22 cellular contexts compared by ENCODE assay signal in the genomic region with DNA sequence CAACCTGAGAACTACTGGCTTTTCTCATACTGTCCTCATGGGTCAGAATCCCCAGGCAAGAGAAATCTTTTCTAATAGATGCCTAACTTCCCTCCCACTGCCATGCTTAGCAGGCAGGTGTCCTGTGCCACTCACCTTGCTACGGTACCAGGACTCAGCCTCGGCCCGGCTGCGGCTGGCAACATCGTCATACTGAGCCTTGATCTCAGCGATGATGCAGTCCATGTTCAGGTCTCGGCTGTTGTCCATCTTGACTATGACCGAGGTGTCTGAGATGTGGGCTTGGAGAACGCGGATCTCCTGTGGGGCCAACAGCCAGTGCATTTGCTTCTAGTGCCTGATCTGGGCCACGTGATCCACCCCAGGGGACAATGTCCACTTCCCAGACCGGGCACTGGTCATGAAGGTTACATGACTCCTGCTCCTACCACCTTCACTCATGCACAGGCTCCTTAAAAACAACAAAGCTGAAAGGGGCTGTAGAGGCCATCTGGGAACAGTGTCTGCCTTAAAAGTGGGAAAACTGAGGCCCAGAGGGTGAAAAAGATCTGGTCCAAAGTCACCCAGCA. TPM values are rescaled to one million over a fixed set of nuclear protein-coding genes. Genes with fewer than 3 reads are reported as not detected.
A peak's percentile ranks its signal among the peaks of the same experiment; 100 is the strongest.
DNase-seq lines count a peak whose midpoint lies in the region; ATAC-seq, FAIRE-seq and TF ChIP-seq lines count a peak whose summit lies in the region.
"Had no signal": no experiment of that assay in that cellular context is flagged by ENCODE, and none has a peak within 500 bp of the region (broad histone marks: within the 10 kb centered on the region; RNA-seq: fewer than 3 reads in every experiment).

No MANE protein-coding gene starts in this region.

- peaks cover 5% of the 10 kb centered on the region; the same call in 1 of the 2 replicates for H3K4me1 ChIP-seq in HepG2 (ENCODE audit: insufficient read depth, low read length)
- no peaks in the 10 kb centered on the region for H3K4me1 ChIP-seq in neural progenitor cell

- no peaks in the 10 kb centered on the region for H3F3A ChIP-seq in neural progenitor cell (ENCODE audit: low read depth)

- no peak overlapping the region for H3K4me3 ChIP-seq in HepG2 (replicated peaks in 1 of 3; ENCODE audit: insufficient read depth in 1 of 3, low read depth in 2 of 3, low read length in 3 of 3)
- H3K4me3 ChIP-seq in neural progenitor cell = no peak overlapping the region
- H3K4me3 ChIP-seq: A549, GM23338 had no signal

- H3K9me3 Mint-ChIP-seq in activated naive CD8-positive, alpha-beta T cell treated with anti-CD3 and anti-CD28 coated beads, Interleukin-2, amount 10 ng/mL, durations not matched to agents 7 days and 5 days = no peaks in the 10 kb centered on the region
- no peaks in the 10 kb centered on the region for H3K9me3 Mint-ChIP-seq in activated naive CD8-positive, alpha-beta T cell treated with anti-CD3 and anti-CD28 coated beads for 36 hours
- H3K9me3 Mint-ChIP-seq in neural progenitor cell = no peaks in the 10 kb centered on the region
- H3K9me3 Mint-ChIP-seq: CD8-positive, alpha-beta T cell; GM23338; HFFc6 had no signal

- H3K36me3 Mint-ChIP-seq in activated naive CD8-positive, alpha-beta T cell treated with anti-CD3 and anti-CD28 coated beads, Interleukin-2, amount 10 ng/mL, durations not matched to agents 7 days and 5 days = no peaks in the 10 kb centered on the region
- H3K36me3 Mint-ChIP-seq in activated naive CD8-positive, alpha-beta T cell treated with anti-CD3 and anti-CD28 coated beads for 36 hours = no peaks in the 10 kb centered on the region
- H3K36me3 Mint-ChIP-seq in neural progenitor cell = no peaks in the 10 kb centered on the region
- H3K36me3 Mint-ChIP-seq: CD8-positive, alpha-beta T cell had no signal

- no peak for ATAC-seq in activated naive CD8-positive, alpha-beta T cell treated with anti-CD3 and anti-CD28 coated beads, Interleukin-2, amount 10 ng/mL, durations not matched to agents 7 days and 5 days (ENCODE audit: low read depth)
- no peak; the same call in 2 of the 3 replicates for ATAC-seq in HepG2
- ATAC-seq: A549; CD8-positive, alpha-beta T cell; GM23338; HCT116 had no signal

- no peak overlapping the region for H3K4me3 Mint-ChIP-seq in activated naive CD8-positive, alpha-beta T cell treated with anti-CD3 and anti-CD28 coated beads, Interleukin-2, amount 10 ng/mL, durations not matched to agents 7 days and 5 days
- no peak overlapping the region for H3K4me3 Mint-ChIP-seq in activated naive CD8-positive, alpha-beta T cell treated with anti-CD3 and anti-CD28 coated beads for 36 hours
- H3K4me3 Mint-ChIP-seq in neural progenitor cell = no peak overlapping the region
- H3K4me3 Mint-ChIP-seq: CD8-positive, alpha-beta T cell; GM23338; HFFc6 had no signal

- no peak for TF ChIP-seq RAD21 in HepG2 (CRISPR knock-in tag; IDR thresholded peaks at IDR 0.05)

- H2AFZ ChIP-seq in HepG2 (ENCODE audit: low read length) = no peak overlapping the region
- no peak overlapping the region for H2AFZ ChIP-seq in neural progenitor cell (replicated peaks)
- H2AFZ ChIP-seq: GM23338 had no signal

- H4K20me1 ChIP-seq in HepG2 (ENCODE audit: insufficient read depth, low read length) (no peaks in the 10 kb centered on the region), neural progenitor cell (ENCODE audit: low read depth) (no peaks in the 10 kb centered on the region)

- H3K9ac ChIP-seq in HepG2 (ENCODE audit: insufficient read depth, low read depth, low read length) = no peak overlapping the region
- no peak overlapping the region for H3K9ac ChIP-seq in neural progenitor cell

- DNase-seq in activated naive CD8-positive, alpha-beta T cell treated with anti-CD3 and anti-CD28 coated beads, Interleukin-2, amount 10 ng/mL, durations not matched to agents 7 days and 5 days = peak; percentile 19
- no peak for DNase-seq in activated naive CD8-positive, alpha-beta T cell treated with anti-CD3 and anti-CD28 coated beads for 36 hours
- no peak for DNase-seq in HepG2 (ENCODE audit: low spot score)
- no peak for DNase-seq in neural progenitor cell (ENCODE audit: low spot score)
- no peak for DNase-seq in NCI-H1417 treated with DMSO at 0.1 percent for 48 hours (lab: John Stamatoyannopoulos, UW)
- no peak for DNase-seq in NCI-H510A (lab: John Stamatoyannopoulos, UW)
- DNase-seq in HCEC 1CT = no peak
- DNase-seq: AML-193; Calu3; CD8-positive, alpha-beta T cell; DMS79 treated with DMSO at 0.1 percent for 48 hours; GF-D8; HFFc6 had no signal

- no peak for FAIRE-seq in HepG2 (lab: Jason Lieb, UNC)
- FAIRE-seq: A549, H54 had no signal

- H3K4me2 ChIP-seq in HepG2 (ENCODE audit: low read depth, low read length) (no peak overlapping the region), neural progenitor cell (no peak overlapping the region)
- H3K4me2 ChIP-seq: A549, GM23338 had no signal

- TF ChIP-seq EP300 in HepG2 (IDR thresholded peaks at IDR 0.05; ENCODE audit: low read depth in 2 of 2, low read length in 2 of 2) (no peak), HepG2 (CRISPR knock-in tag; IDR thresholded peaks at IDR 0.05; ENCODE audit: borderline replicate concordance) (no peak)

- 58% methylated on average over 8 of the region's 12 CpGs for WGBS in HepG2 (ENCODE audit: low lambda C conversion rate)

- H3K4me1 Mint-ChIP-seq in activated naive CD8-positive, alpha-beta T cell treated with anti-CD3 and anti-CD28 coated beads, Interleukin-2, amount 10 ng/mL, durations not matched to agents 7 days and 5 days = peaks cover 22% of the 10 kb centered on the region
- peaks cover 16% of the 10 kb centered on the region for H3K4me1 Mint-ChIP-seq in activated naive CD8-positive, alpha-beta T cell treated with anti-CD3 and anti-CD28 coated beads for 36 hours
- peaks cover 9% of the 10 kb centered on the region for H3K4me1 Mint-ChIP-seq in neural progenitor cell

- TF ChIP-seq CTCF in HepG2 (CRISPR knock-in tag; IDR thresholded peaks at IDR 0.05) = no peak
- TF ChIP-seq CTCF in neural progenitor cell (IDR thresholded peaks at IDR 0.05) = no peak

- peaks cover 7% of the 10 kb centered on the region for H3K27me3 Mint-ChIP-seq in activated naive CD8-positive, alpha-beta T cell treated with anti-CD3 and anti-CD28 coated beads, Interleukin-2, amount 10 ng/mL, durations not matched to agents 7 days and 5 days
- no peaks in the 10 kb centered on the region for H3K27me3 Mint-ChIP-seq in activated naive CD8-positive, alpha-beta T cell treated with anti-CD3 and anti-CD28 coated beads for 36 hours
- H3K27me3 Mint-ChIP-seq in neural progenitor cell (ENCODE audit: insufficient read depth, low read depth) = peaks cover 15% of the 10 kb centered on the region

- no peak overlapping the region for H3K27ac ChIP-seq in HepG2 (ENCODE audit: extremely low read length, insufficient read depth, low read length)
- no peak overlapping the region for H3K27ac ChIP-seq in neural progenitor cell
- H3K27ac ChIP-seq: 22Rv1, C4-2B, HL-60 had no signal

- POLR2A ChIA-PET in activated naive CD8-positive, alpha-beta T cell treated with anti-CD3 and anti-CD28 coated beads, Interleukin-2, amount 10 ng/mL, durations not matched to agents 7 days and 5 days (lab: Charles Lee) = no interaction called here
- POLR2A ChIA-PET in HepG2 (lab: Yijun Ruan, JAX) = no interaction called here

- in situ Hi-C loops in HepG2 (cut with HindIII; ENCODE audit: extremely low pct_ligation_motif_present, low pct_unique_long_range_greater_than_20kb) = no loop called here

- CTCF ChIA-PET in HepG2 (lab: Yijun Ruan, JAX; ENCODE audit: low intra/inter-chr PET ratio, low total read pairs) = no interaction called here

- no peaks in the 10 kb centered on the region for H3K36me3 ChIP-seq in HepG2 (replicated peaks in 1 of 2; ENCODE audit: control insufficient read depth in 1 of 2, insufficient read depth in 2 of 2, low read length in 2 of 2)
- H3K36me3 ChIP-seq in neural progenitor cell = no peaks in the 10 kb centered on the region

- H3K27ac Mint-ChIP-seq in activated naive CD8-positive, alpha-beta T cell treated with anti-CD3 and anti-CD28 coated beads, Interleukin-2, amount 10 ng/mL, durations not matched to agents 7 days and 5 days = no peak overlapping the region
- H3K27ac Mint-ChIP-seq in activated naive CD8-positive, alpha-beta T cell treated with anti-CD3 and anti-CD28 coated beads for 36 hours = no peak overlapping the region
- H3K27ac Mint-ChIP-seq in neural progenitor cell = peak overlapping the region; percentile 25
- H3K27ac Mint-ChIP-seq: CD8-positive, alpha-beta T cell; GM23338; HFFc6 had no signal

- no peaks in the 10 kb centered on the region for H3K79me2 ChIP-seq in HepG2 (ENCODE audit: insufficient read depth, low read length)
- H3K79me2 ChIP-seq in neural progenitor cell (ENCODE audit: low read depth) = no peaks in the 10 kb centered on the region

- TF ChIP-seq POLR2A in HepG2 (IDR thresholded peaks at IDR 0.05; ENCODE audit: insufficient read depth in 1 of 2, low read depth in 2 of 2, low read length in 2 of 2) = no peak

- H3K9me3 ChIP-seq in HepG2 (ENCODE audit: low read length) (no peaks in the 10 kb centered on the region), neural progenitor cell (ENCODE audit: low read depth) (no peaks in the 10 kb centered on the region)
- H3K9me3 ChIP-seq: A549 had no signal

- BruUV-seq in HepG2 (replicated peaks; lab: Mats Ljungman, UMichigan) = no TSS peak

- intact Hi-C loops in HepG2 (cut with micrococcal nuclease; ENCODE audit: unreplicated experiment) = no loop called here

- H3K27me3 ChIP-seq in HepG2 (ENCODE audit: control insufficient read depth in 1 of 2, insufficient read depth in 2 of 2, low read length in 2 of 2) (peaks cover 6 to 36% of the 10 kb centered on the region in 2 experiments; a peak in 4 of 5 replicates), neural progenitor cell (no peaks in the 10 kb centered on the region)

RNA-seq across cellular contexts. Expression of a gene that starts 4.1 kb away (rescaled TPM):
- total RNA-seq in activated naive CD8-positive, alpha-beta T cell treated with anti-CD3 and anti-CD28 coated beads, Interleukin-2, amount 10 ng/mL, durations not matched to agents 7 days and 5 days = not detected
- total RNA-seq in activated naive CD8-positive, alpha-beta T cell treated with anti-CD3 and anti-CD28 coated beads for 36 hours = not detected
- total RNA-seq in HepG2 (2016; rRNA removed; fragmentation: Illumina TruSeq; extraction: Trizol) (not detected in 2 replicates), neural progenitor cell (ENCODE audit: low replicate concordance) (not detected in 2 replicates)
- not detected in 2 replicates for total RNA-seq in HepG2 (2016; cell fraction: cytosol; rRNA removed; fragmentation: Illumina TruSeq; extraction: Trizol; ENCODE audit: low read depth)
- not detected in 2 replicates for total RNA-seq in HepG2 (2016; cell fraction: insoluble cytoplasmic fraction; rRNA removed; fragmentation: Illumina TruSeq; extraction: Trizol)
- total RNA-seq in HepG2 (2016; cell fraction: membrane; rRNA removed; fragmentation: Illumina TruSeq; extraction: Trizol) = not detected in 2 replicates
- not detected in 2 replicates for total RNA-seq in HepG2 (2016; cell fraction: nucleus; rRNA removed; fragmentation: Illumina TruSeq; extraction: Trizol)
- polyA plus RNA-seq in HepG2 (2011; rRNA removed) = not detected in 2 replicates
- not detected in 2 replicates for polyA plus RNA-seq in HepG2 (2011; cell fraction: cytosol; rRNA removed)
- polyA plus RNA-seq in HepG2 (2011; cell fraction: nucleus; rRNA removed) = not detected in 2 replicates
- not detected in 2 replicates for polyA plus RNA-seq in HepG2 (2012)
- not detected in 2 replicates for polyA plus RNA-seq in HepG2 (2016; cell fraction: cytosol; fragmentation: Illumina TruSeq; extraction: Trizol; ENCODE audit: low read depth)
- not detected in 2 replicates for polyA plus RNA-seq in HepG2 (2016; cell fraction: insoluble cytoplasmic fraction; fragmentation: Illumina TruSeq; extraction: Trizol; ENCODE audit: low read depth)
- not detected in 2 replicates for polyA plus RNA-seq in HepG2 (2016; cell fraction: membrane; fragmentation: Illumina TruSeq; extraction: Trizol; ENCODE audit: low read depth)
- not detected in 2 replicates for polyA plus RNA-seq in HepG2 (2016; cell fraction: nucleus; fragmentation: Illumina TruSeq; extraction: Trizol; ENCODE audit: insufficient read depth, low read depth)
- not detected in 2 replicates for polyA minus RNA-seq in HepG2 (2011; rRNA and poly(A)+ RNA removed; ENCODE audit: low replicate concordance)
- polyA minus RNA-seq in HepG2 (2011; cell fraction: cytosol; rRNA and poly(A)+ RNA removed) = not detected in 2 replicates
- not detected in 2 replicates for polyA minus RNA-seq in HepG2 (2011; cell fraction: nucleus; rRNA and poly(A)+ RNA removed)
- total RNA-seq: Calu3; CD8-positive, alpha-beta T cell; GM23338; HFFc6; HT1080 had no signal
- polyA plus RNA-seq: BJ, GM23338 had no signal

RNA-seq across cellular contexts. Expression of a gene that starts 22.3 kb away (rescaled TPM):
- not detected for total RNA-seq in activated naive CD8-positive, alpha-beta T cell treated with anti-CD3 and anti-CD28 coated beads, Interleukin-2, amount 10 ng/mL, durations not matched to agents 7 days and 5 days
- not detected for total RNA-seq in activated naive CD8-positive, alpha-beta T cell treated with anti-CD3 and anti-CD28 coated beads for 36 hours
- not detected in 2 replicates for total RNA-seq in HepG2 (2016; rRNA removed; fragmentation: Illumina TruSeq; extraction: Trizol)
- not detected in 2 replicates for total RNA-seq in HepG2 (2016; cell fraction: cytosol; rRNA removed; fragmentation: Illumina TruSeq; extraction: Trizol; ENCODE audit: low read depth)
- not detected in 2 replicates for total RNA-seq in HepG2 (2016; cell fraction: insoluble cytoplasmic fraction; rRNA removed; fragmentation: Illumina TruSeq; extraction: Trizol)
- not detected in 2 replicates for total RNA-seq in HepG2 (2016; cell fraction: membrane; rRNA removed; fragmentation: Illumina TruSeq; extraction: Trizol)
- not detected in 2 replicates for total RNA-seq in HepG2 (2016; cell fraction: nucleus; rRNA removed; fragmentation: Illumina TruSeq; extraction: Trizol)
- not detected in 2 replicates for polyA plus RNA-seq in HepG2 (2011; rRNA removed)
- polyA plus RNA-seq in HepG2 (2011; cell fraction: cytosol; rRNA removed) = not detected in 2 replicates
- not detected in 2 replicates for polyA plus RNA-seq in HepG2 (2011; cell fraction: nucleus; rRNA removed)
- polyA plus RNA-seq in HepG2 (2012) = not detected in 2 replicates
- not detected in 2 replicates for polyA plus RNA-seq in HepG2 (2016; cell fraction: cytosol; fragmentation: Illumina TruSeq; extraction: Trizol; ENCODE audit: low read depth)
- not detected in 2 replicates for polyA plus RNA-seq in HepG2 (2016; cell fraction: insoluble cytoplasmic fraction; fragmentation: Illumina TruSeq; extraction: Trizol; ENCODE audit: low read depth)
- polyA plus RNA-seq in HepG2 (2016; cell fraction: membrane; fragmentation: Illumina TruSeq; extraction: Trizol; ENCODE audit: low read depth) = not detected in 2 replicates
- not detected in 2 replicates for polyA plus RNA-seq in HepG2 (2016; cell fraction: nucleus; fragmentation: Illumina TruSeq; extraction: Trizol; ENCODE audit: insufficient read depth, low read depth)
- not detected in 2 replicates for polyA minus RNA-seq in HepG2 (2011; rRNA and poly(A)+ RNA removed; ENCODE audit: low replicate concordance)
- polyA minus RNA-seq in HepG2 (2011; cell fraction: cytosol; rRNA and poly(A)+ RNA removed) = not detected in 2 replicates
- not detected in 2 replicates for polyA minus RNA-seq in HepG2 (2011; cell fraction: nucleus; rRNA and poly(A)+ RNA removed)
- total RNA-seq in neural progenitor cell (ENCODE audit: low replicate concordance) = not detected in 2 replicates
- total RNA-seq: Calu3; CD8-positive, alpha-beta T cell; GM23338; HFFc6; HT1080 had no signal
- polyA plus RNA-seq: A549, BJ, GM23338 had no signal

RNA-seq across cellular contexts. Expression of a gene that starts 42.0 kb away (rescaled TPM):
- not detected for total RNA-seq in activated naive CD8-positive, alpha-beta T cell treated with anti-CD3 and anti-CD28 coated beads, Interleukin-2, amount 10 ng/mL, durations not matched to agents 7 days and 5 days
- total RNA-seq in activated naive CD8-positive, alpha-beta T cell treated with anti-CD3 and anti-CD28 coated beads for 36 hours = not detected
- total RNA-seq in HepG2 (2016; rRNA removed; fragmentation: Illumina TruSeq; extraction: Trizol) (not detected in 2 replicates), neural progenitor cell (ENCODE audit: low replicate concordance) (not detected in 2 replicates)
- not detected in 2 replicates for total RNA-seq in HepG2 (2016; cell fraction: cytosol; rRNA removed; fragmentation: Illumina TruSeq; extraction: Trizol; ENCODE audit: low read depth)
- total RNA-seq in HepG2 (2016; cell fraction: insoluble cytoplasmic fraction; rRNA removed; fragmentation: Illumina TruSeq; extraction: Trizol) = not detected in 2 replicates
- not detected in 2 replicates for total RNA-seq in HepG2 (2016; cell fraction: membrane; rRNA removed; fragmentation: Illumina TruSeq; extraction: Trizol)
- total RNA-seq in HepG2 (2016; cell fraction: nucleus; rRNA removed; fragmentation: Illumina TruSeq; extraction: Trizol) = not detected in 2 replicates
- polyA plus RNA-seq in HepG2 (2011; rRNA removed) = not detected in 2 replicates
- polyA plus RNA-seq in HepG2 (2011; cell fraction: cytosol; rRNA removed) = not detected in 2 replicates
- polyA plus RNA-seq in HepG2 (2011; cell fraction: nucleus; rRNA removed) = not detected in 2 replicates
- not detected in 2 replicates for polyA plus RNA-seq in HepG2 (2012)
- polyA plus RNA-seq in HepG2 (2016; cell fraction: cytosol; fragmentation: Illumina TruSeq; extraction: Trizol; ENCODE audit: low read depth) = not detected in 2 replicates
- not detected in 2 replicates for polyA plus RNA-seq in HepG2 (2016; cell fraction: insoluble cytoplasmic fraction; fragmentation: Illumina TruSeq; extraction: Trizol; ENCODE audit: low read depth)
- polyA plus RNA-seq in HepG2 (2016; cell fraction: membrane; fragmentation: Illumina TruSeq; extraction: Trizol; ENCODE audit: low read depth) = not detected in 2 replicates
- not detected in 2 replicates for polyA plus RNA-seq in HepG2 (2016; cell fraction: nucleus; fragmentation: Illumina TruSeq; extraction: Trizol; ENCODE audit: insufficient read depth, low read depth)
- polyA minus RNA-seq in HepG2 (2011; rRNA and poly(A)+ RNA removed; ENCODE audit: low replicate concordance) = 0.98 TPM in 1 of 2 replicates, not detected in the other
- not detected in 2 replicates for polyA minus RNA-seq in HepG2 (2011; cell fraction: cytosol; rRNA and poly(A)+ RNA removed)
- polyA minus RNA-seq in HepG2 (2011; cell fraction: nucleus; rRNA and poly(A)+ RNA removed) = not detected in 2 replicates
- total RNA-seq: Calu3; CD8-positive, alpha-beta T cell; GM23338; HFFc6 had no signal
- polyA plus RNA-seq: GM23338 had no signal

RNA-seq across cellular contexts. Expression of a gene that starts 42.9 kb away (rescaled TPM):
- total RNA-seq in activated naive CD8-positive, alpha-beta T cell treated with anti-CD3 and anti-CD28 coated beads, Interleukin-2, amount 10 ng/mL, durations not matched to agents 7 days and 5 days = not detected
- not detected for total RNA-seq in activated naive CD8-positive, alpha-beta T cell treated with anti-CD3 and anti-CD28 coated beads for 36 hours
- not detected in 2 replicates for total RNA-seq in HepG2 (2016; rRNA removed; fragmentation: Illumina TruSeq; extraction: Trizol)
- not detected in 2 replicates for total RNA-seq in HepG2 (2016; cell fraction: cytosol; rRNA removed; fragmentation: Illumina TruSeq; extraction: Trizol; ENCODE audit: low read depth)
- total RNA-seq in HepG2 (2016; cell fraction: insoluble cytoplasmic fraction; rRNA removed; fragmentation: Illumina TruSeq; extraction: Trizol) = not detected in 2 replicates
- not detected in 2 replicates for total RNA-seq in HepG2 (2016; cell fraction: membrane; rRNA removed; fragmentation: Illumina TruSeq; extraction: Trizol)
- total RNA-seq in HepG2 (2016; cell fraction: nucleus; rRNA removed; fragmentation: Illumina TruSeq; extraction: Trizol) = not detected in 2 replicates
- not detected in 2 replicates for polyA plus RNA-seq in HepG2 (2011; rRNA removed)
- not detected in 2 replicates for polyA plus RNA-seq in HepG2 (2011; cell fraction: cytosol; rRNA removed)
- not detected in 2 replicates for polyA plus RNA-seq in HepG2 (2011; cell fraction: nucleus; rRNA removed)
- not detected in 2 replicates for polyA plus RNA-seq in HepG2 (2012)
- not detected in 2 replicates for polyA plus RNA-seq in HepG2 (2016; cell fraction: cytosol; fragmentation: Illumina TruSeq; extraction: Trizol; ENCODE audit: low read depth)
- polyA plus RNA-seq in HepG2 (2016; cell fraction: insoluble cytoplasmic fraction; fragmentation: Illumina TruSeq; extraction: Trizol; ENCODE audit: low read depth) = not detected in 2 replicates
- not detected in 2 replicates for polyA plus RNA-seq in HepG2 (2016; cell fraction: membrane; fragmentation: Illumina TruSeq; extraction: Trizol; ENCODE audit: low read depth)
- polyA plus RNA-seq in HepG2 (2016; cell fraction: nucleus; fragmentation: Illumina TruSeq; extraction: Trizol; ENCODE audit: insufficient read depth, low read depth) = not detected in 2 replicates
- polyA minus RNA-seq in HepG2 (2011; rRNA and poly(A)+ RNA removed; ENCODE audit: low replicate concordance) = not detected in 2 replicates
- not detected in 2 replicates for polyA minus RNA-seq in HepG2 (2011; cell fraction: cytosol; rRNA and poly(A)+ RNA removed)
- polyA minus RNA-seq in HepG2 (2011; cell fraction: nucleus; rRNA and poly(A)+ RNA removed) = not detected in 2 replicates
- not detected in 2 replicates for total RNA-seq in neural progenitor cell (ENCODE audit: low replicate concordance)
- total RNA-seq: Calu3; CD8-positive, alpha-beta T cell; GM23338; HFFc6; HT1080 had no signal
- polyA plus RNA-seq: A549, BJ, GM23338 had no signal
